In the genomic region with DNA sequence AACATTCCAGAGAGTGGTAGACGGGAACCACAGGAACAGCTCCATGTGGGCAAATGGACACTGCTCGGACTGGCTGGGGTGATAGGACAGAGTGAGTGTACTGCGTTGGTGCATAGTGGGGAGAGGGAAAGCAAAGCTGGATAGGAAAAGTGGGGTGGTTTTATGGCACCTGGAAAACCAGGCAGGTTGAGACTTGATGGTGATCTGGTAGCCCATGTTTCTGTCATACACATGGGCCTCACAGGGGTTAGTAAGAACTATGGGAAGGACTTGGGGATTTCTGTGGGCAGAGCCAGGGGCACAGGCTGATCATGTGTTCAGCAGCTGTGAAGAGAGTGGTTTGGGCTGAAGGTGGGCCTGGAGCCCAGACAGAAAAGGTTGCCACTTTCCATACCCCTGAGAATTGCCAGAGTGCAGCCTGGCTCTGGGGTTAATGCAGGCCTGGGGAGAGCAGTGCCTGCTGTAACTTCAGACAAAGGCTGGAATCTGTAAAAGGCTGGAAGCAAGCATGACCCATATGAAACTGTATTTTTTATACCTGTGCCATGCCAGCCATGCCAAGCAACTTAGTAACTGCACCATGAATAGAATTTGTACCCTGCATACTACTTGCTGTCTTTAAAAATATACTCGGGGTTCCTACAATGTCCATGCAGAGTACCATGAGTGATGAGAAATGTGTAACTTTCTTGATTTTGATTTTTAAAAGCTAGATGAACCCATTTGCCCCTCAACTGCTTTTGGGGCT, we compare ENCODE assay signal across 18 cellular contexts. TPM values are rescaled to one million over a fixed set of nuclear protein-coding genes. Genes with fewer than 3 reads are reported as not detected.
DNase-seq lines count a peak whose midpoint lies in the region; ATAC-seq and TF ChIP-seq lines count a peak whose summit lies in the region.
"Had no signal": no experiment of that assay in that cellular context is flagged by ENCODE, and none has a peak within 500 bp of the region (broad histone marks: within the 10 kb centered on the region; RNA-seq: fewer than 3 reads in every experiment).

No MANE protein-coding gene starts in this region.

- no peak for ATAC-seq in activated naive CD4-positive, alpha-beta T cell treated with anti-CD3 and anti-CD28 coated beads, Interleukin-2, amount 50 U/mL, for 72 hours
- no peak for ATAC-seq in stimulated activated naive CD8-positive, alpha-beta T cell treated with anti-CD3 and anti-CD28 coated beads, Interleukin-15, amount 100 ng/mL, for 72 hours
- ATAC-seq: HCT116; natural killer cell treated with Interleukin-12 subunit alpha and Interleukin-12 subunit beta and Interleukin-15 and Interleukin-18, amount 100 ng/mL, for 72 hours had no signal

- H3K4me3 ChIP-seq in suprapubic skin: no peak overlapping the region
- H3K4me3 ChIP-seq: lung had no signal

- WGBS in suprapubic skin: 90% methylated on average over 4 of the region's 4 CpGs

- peaks cover 25% of the 10 kb centered on the region for H3K4me1 Mint-ChIP-seq in activated naive CD8-positive, alpha-beta T cell treated with anti-CD3 and anti-CD28 coated beads for 36 hours
- peaks cover 15 to 22% of the 10 kb centered on the region in 2 donors for H3K4me1 Mint-ChIP-seq in immature natural killer cell
- H3K4me1 Mint-ChIP-seq in stimulated activated naive CD8-positive, alpha-beta T cell treated with anti-CD3 and anti-CD28 coated beads, Interleukin-15, amount 100 ng/mL, for 72 hours: peaks cover 27% of the 10 kb centered on the region

- no peaks in the 10 kb centered on the region for H3K27me3 ChIP-seq in suprapubic skin

- no peak overlapping the region for H3K27ac ChIP-seq in suprapubic skin

- no peaks in the 10 kb centered on the region for H3K27me3 Mint-ChIP-seq in activated naive CD8-positive, alpha-beta T cell treated with anti-CD3 and anti-CD28 coated beads for 36 hours
- peaks cover 1 to 3% (median 2%) of the 10 kb centered on the region in 3 donors for H3K27me3 Mint-ChIP-seq in immature natural killer cell (ENCODE audit: low read depth in 3 of 3)
- H3K27me3 Mint-ChIP-seq in stimulated activated naive CD8-positive, alpha-beta T cell treated with anti-CD3 and anti-CD28 coated beads, Interleukin-15, amount 100 ng/mL, for 72 hours: no peaks in the 10 kb centered on the region
- H3K27me3 Mint-ChIP-seq: natural killer cell treated with Interleukin-12 subunit alpha and Interleukin-12 subunit beta and Interleukin-15 and Interleukin-18, amount 100 ng/mL, for 72 hours had no signal

- H3K4me1 ChIP-seq in suprapubic skin: peaks cover 11% of the 10 kb centered on the region

- no peak for TF ChIP-seq POLR2A in suprapubic skin (IDR thresholded peaks at IDR 0.05)

- H3K4me3 Mint-ChIP-seq in activated naive CD8-positive, alpha-beta T cell treated with anti-CD3 and anti-CD28 coated beads for 36 hours: no peak overlapping the region
- no peak overlapping the region for H3K4me3 Mint-ChIP-seq in immature natural killer cell
- H3K4me3 Mint-ChIP-seq in stimulated activated naive CD8-positive, alpha-beta T cell treated with anti-CD3 and anti-CD28 coated beads, Interleukin-15, amount 100 ng/mL, for 72 hours: no peak overlapping the region
- H3K4me3 Mint-ChIP-seq: natural killer cell treated with Interleukin-12 subunit alpha and Interleukin-12 subunit beta and Interleukin-15 and Interleukin-18, amount 100 ng/mL, for 72 hours had no signal

- no peaks in the 10 kb centered on the region for H3K9me3 ChIP-seq in suprapubic skin
- H3K9me3 ChIP-seq: SK-N-SH had no signal

- no peak for TF ChIP-seq EP300 in suprapubic skin (IDR thresholded peaks at IDR 0.05)

- peaks cover 0 to 10% of the 10 kb centered on the region in 2 donors for H3K36me3 Mint-ChIP-seq in activated naive CD4-positive, alpha-beta T cell treated with anti-CD3 and anti-CD28 coated beads, Interleukin-2, amount 50 U/mL, for 72 hours
- H3K36me3 Mint-ChIP-seq in activated naive CD8-positive, alpha-beta T cell treated with anti-CD3 and anti-CD28 coated beads for 36 hours: peaks cover 5% of the 10 kb centered on the region
- H3K36me3 Mint-ChIP-seq in immature natural killer cell: peaks cover 11 to 21% (median 16%) of the 10 kb centered on the region in 3 donors

- peaks cover 20% of the 10 kb centered on the region for H3K36me3 ChIP-seq in suprapubic skin

- DNase-seq in activated naive CD4-positive, alpha-beta T cell treated with anti-CD3 and anti-CD28 coated beads, Interleukin-2, amount 50 U/mL, for 72 hours (ENCODE audit: low spot score in 2 of 2): no peak
- DNase-seq in activated naive CD4-positive, alpha-beta T cell (lab: John Stamatoyannopoulos, UW): no peak
- no peak for DNase-seq in activated naive CD8-positive, alpha-beta T cell treated with anti-CD3 and anti-CD28 coated beads for 36 hours
- DNase-seq in immature natural killer cell (no peak), suprapubic skin (ENCODE audit: low spot score in 2 of 2) (no peak), NCI-H1417 (lab: John Stamatoyannopoulos, UW) (no peak), GOT3 (lab: John Stamatoyannopoulos, UW) (no peak)
- no peak for DNase-seq in stimulated activated naive CD8-positive, alpha-beta T cell treated with anti-CD3 and anti-CD28 coated beads, Interleukin-15, amount 100 ng/mL, for 72 hours
- DNase-seq: COR-L47; cortex of kidney; EL; KBM-7; NCI-H1048; SK-N-SH; stimulated activated naive CD4-positive, alpha-beta T cell treated with Interleukin-2 at 50 U/mL for 16 hours had no signal

- H3K9me3 Mint-ChIP-seq in activated naive CD4-positive, alpha-beta T cell treated with anti-CD3 and anti-CD28 coated beads, Interleukin-2, amount 50 U/mL, for 72 hours: no peaks in the 10 kb centered on the region
- no peaks in the 10 kb centered on the region for H3K9me3 Mint-ChIP-seq in activated naive CD8-positive, alpha-beta T cell treated with anti-CD3 and anti-CD28 coated beads for 36 hours
- no peaks in the 10 kb centered on the region for H3K9me3 Mint-ChIP-seq in immature natural killer cell
- no peaks in the 10 kb centered on the region for H3K9me3 Mint-ChIP-seq in stimulated activated naive CD8-positive, alpha-beta T cell treated with anti-CD3 and anti-CD28 coated beads, Interleukin-15, amount 100 ng/mL, for 72 hours
- H3K9me3 Mint-ChIP-seq: natural killer cell treated with Interleukin-12 subunit alpha and Interleukin-12 subunit beta and Interleukin-15 and Interleukin-18, amount 100 ng/mL, for 72 hours had no signal

- peak overlapping the region; percentile 52 to 85 for H3K27ac Mint-ChIP-seq in activated naive CD4-positive, alpha-beta T cell treated with anti-CD3 and anti-CD28 coated beads, Interleukin-2, amount 50 U/mL, for 72 hours
- peak overlapping the region; percentile 32 for H3K27ac Mint-ChIP-seq in activated naive CD8-positive, alpha-beta T cell treated with anti-CD3 and anti-CD28 coated beads for 36 hours
- H3K27ac Mint-ChIP-seq in immature natural killer cell: peak overlapping the region in 5 of 6 donors; percentile 5 to 37 (median 18)
- peak overlapping the region; percentile 62 to 90 for H3K27ac Mint-ChIP-seq in stimulated activated naive CD8-positive, alpha-beta T cell treated with anti-CD3 and anti-CD28 coated beads, Interleukin-15, amount 100 ng/mL, for 72 hours

- TF ChIP-seq CTCF in suprapubic skin (IDR thresholded peaks at IDR 0.05): no peak

RNA-seq across cellular contexts. Expression of gene RPIA, which starts 41.9 kb away (rescaled TPM):
- 10 to 100 TPM; 48.0 to 51.0 TPM for total RNA-seq in activated naive CD4-positive, alpha-beta T cell treated with anti-CD3 and anti-CD28 coated beads, Interleukin-2, amount 50 U/mL, for 72 hours
- 10 to 100 TPM; 87.6 to 88.5 TPM for total RNA-seq in activated naive CD8-positive, alpha-beta T cell treated with anti-CD3 and anti-CD28 coated beads for 36 hours
- 10 to 100 TPM; 32.5 to 48.9 (median 46.2) TPM for polyA plus RNA-seq in immature natural killer cell
- 1 to 10 TPM; 7.9 to 9.8 (median 9.6) TPM for total RNA-seq in suprapubic skin

Comparison
In these comparisons a context has a peak if more than half of its experiments do, and no peak if none do; other contexts are left out.
1. H3K27ac Mint-ChIP-seq: peak in every context shown above with its lines; median percentile 76 in stimulated activated naive CD8-positive, alpha-beta T cell treated with anti-CD3 and anti-CD28 coated beads, Interleukin-15, amount 100 ng/mL, for 72 hours; 68 in activated naive CD4-positive, alpha-beta T cell treated with anti-CD3 and anti-CD28 coated beads, Interleukin-2, amount 50 U/mL, for 72 hours; 32 in activated naive CD8-positive, alpha-beta T cell treated with anti-CD3 and anti-CD28 coated beads for 36 hours; 18 in immature natural killer cell.
2. RNA of gene RPIA, which starts 41.9 kb away (total RNA-seq): 87.6 to 88.5 TPM in activated naive CD8-positive, alpha-beta T cell treated with anti-CD3 and anti-CD28 coated beads for 36 hours and 48.0 to 51.0 TPM in activated naive CD4-positive, alpha-beta T cell treated with anti-CD3 and anti-CD28 coated beads, Interleukin-2, amount 50 U/mL, for 72 hours; 7.9 to 9.8 TPM in suprapubic skin; every median in the first group is over 4 times any median in the second.